Comparison of ENCODE assay signal across 28 cellular contexts in genomic region chr11:62432695-62433094, GRCh38. TPM values are rescaled to one million over a fixed set of nuclear protein-coding genes. Genes with fewer than 3 reads are reported as not detected.
A peak's percentile ranks its signal among the peaks of the same experiment; 100 is the strongest.
DNase-seq lines count a peak whose midpoint lies in the region; ATAC-seq, FAIRE-seq and TF ChIP-seq lines count a peak whose summit lies in the region.
"Had no signal": no experiment of that assay in that cellular context is flagged by ENCODE, and none has a peak within 500 bp of the region (broad histone marks: within the 10 kb centered on the region; RNA-seq: fewer than 3 reads in every experiment).

No MANE protein-coding gene starts in this region.

- peak overlapping the region; percentile 5; the same call in 1 of the 2 replicates for H3K9ac ChIP-seq in KMS-11
- H3K9ac ChIP-seq: parathyroid adenoma had no signal

- H3K27ac ChIP-seq in KMS-11 (no peak overlapping the region), esophagus muscularis mucosa (replicated peaks in 1 of 4) (peak overlapping the region; percentile 77 to 88 (median 86)), pancreas (peak overlapping the region in 1 of 4 donors; percentile 2), transverse colon (peak overlapping the region; percentile 69 to 80 (median 76)), GM23338 (ENCODE audit: low read depth) (no peak overlapping the region)
- H3K27ac ChIP-seq: parathyroid adenoma, thyroid gland had no signal

- peaks cover 3% of the 10 kb centered on the region; the same call in 1 of the 3 replicates for H3K9me3 Mint-ChIP-seq in GM23338
- H3K9me3 Mint-ChIP-seq: activated T-helper 17 cell treated with anti-CD3 and anti-CD28 coated beads, Interleukin-2, amount 50 U/mL, for 72 hours; stimulated activated naive B cell treated with anti-CD40 and anti-IgM and Interleukin-4, amounts not matched to agents 10 μg/mL and 1 μg/mL and 100 μg/mL, for 72 hours; T-helper 1 cell treated with Interleukin-12 subunit alpha and Interleukin-12 subunit beta and Interleukin-4 antibody, amounts not matched to agents 30 μg/mL and 1 μg/mL, for 36 hours had no signal

- H3K27me3 Mint-ChIP-seq in GM23338 (ENCODE audit: insufficient read depth, low read depth, poor library complexity) = peaks cover 9% of the 10 kb centered on the region
- H3K27me3 Mint-ChIP-seq: activated naive CD8-positive, alpha-beta T cell; activated T-helper 17 cell treated with anti-CD3 and anti-CD28 coated beads, Interleukin-2, amount 50 U/mL, for 72 hours had no signal

- H3K4me3 Mint-ChIP-seq in GM23338 = no peak overlapping the region
- H3K4me3 Mint-ChIP-seq: activated naive CD8-positive, alpha-beta T cell; activated T-helper 17 cell treated with anti-CD3 and anti-CD28 coated beads, Interleukin-2, amount 50 U/mL, for 72 hours; mesothelial cell of epicardium; T-helper 1 cell treated with Interleukin-12 subunit alpha and Interleukin-12 subunit beta and Interleukin-4 antibody, amounts not matched to agents 30 μg/mL and 1 μg/mL, for 36 hours had no signal

- 63% methylated on average over 9 of the region's 9 CpGs for WGBS in esophagus muscularis mucosa
- 16 to 17% methylated on average over 9 of the region's 9 CpGs for WGBS in pancreas, 2 donors
- WGBS in transverse colon (ENCODE audit: low coverage in 1 of 2), 2 donors = 50 to 53% methylated on average over 4 to 9 of the region's 9 CpGs

- H4K20me1 ChIP-seq in KMS-11 (ENCODE audit: insufficient read depth) = no peaks in the 10 kb centered on the region
- H4K20me1 ChIP-seq in GM23338 (replicated peaks; ENCODE audit: insufficient read depth) = no peaks in the 10 kb centered on the region

- peaks cover 7% of the 10 kb centered on the region; the same call in 1 of the 3 replicates for H3K4me1 Mint-ChIP-seq in GM23338

- H3K79me2 ChIP-seq in KMS-11 (ENCODE audit: insufficient read depth, low read depth) (no peaks in the 10 kb centered on the region), GM23338 (replicated peaks; ENCODE audit: insufficient read depth) (no peaks in the 10 kb centered on the region)
- H3K79me2 ChIP-seq: parathyroid adenoma had no signal

- 0 out of 2 replicates have a peak, but pooled peaks cover 4% of the 10 kb centered on the region for H3F3A ChIP-seq in GM23338 (replicated peaks; ENCODE audit: low read depth)

- intact Hi-C loops in esophagus muscularis mucosa (cut with DNase I) (no loop called here), pancreas (cut with DNase I) (no loop called here), transverse colon (cut with DNase I; ENCODE audit: low total_unique reads) (no loop called here)

- no peak overlapping the region for H3K4me3 ChIP-seq in KMS-11 (IDR thresholded peaks at IDR 0.05; ENCODE audit: insufficient read depth, low read depth, low read length)
- no peak overlapping the region for H3K4me3 ChIP-seq in esophagus muscularis mucosa
- H3K4me3 ChIP-seq in pancreas = no peak overlapping the region
- H3K4me3 ChIP-seq in transverse colon = no peak overlapping the region
- no peak overlapping the region for H3K4me3 ChIP-seq in GM23338
- H3K4me3 ChIP-seq: GM12878, left lung, thyroid gland had no signal

- H3K9me3 ChIP-seq in esophagus muscularis mucosa (no peaks in the 10 kb centered on the region), pancreas (no peaks in the 10 kb centered on the region), transverse colon (no peaks in the 10 kb centered on the region)
- H3K9me3 ChIP-seq: left lung, thyroid gland had no signal

- ATAC-seq in pancreas = peak in 3 of 4 donors; percentile 41 to 59 (median 50)
- ATAC-seq in GM23338 = no peak
- no peak for ATAC-seq in HG02884 (IDR thresholded peaks at IDR 0.05; ENCODE audit: unreplicated experiment)
- ATAC-seq: activated T-helper 17 cell treated with anti-CD3 and anti-CD28 coated beads, Interleukin-2, amount 50 U/mL, for 72 hours; GM12878 had no signal

- TF ChIP-seq POLR2A in esophagus muscularis mucosa (IDR thresholded peaks at IDR 0.05; ENCODE audit: low read depth) (no peak), transverse colon (IDR thresholded peaks at IDR 0.05) (no peak)

- H3K27me3 ChIP-seq in KMS-11 (ENCODE audit: insufficient read depth, low read depth) = no peaks in the 10 kb centered on the region
- H3K27me3 ChIP-seq in esophagus muscularis mucosa = no peaks in the 10 kb centered on the region
- no peaks in the 10 kb centered on the region for H3K27me3 ChIP-seq in pancreas
- no peaks in the 10 kb centered on the region for H3K27me3 ChIP-seq in transverse colon
- no peaks in the 10 kb centered on the region for H3K27me3 ChIP-seq in GM23338 (ENCODE audit: insufficient read depth)
- H3K27me3 ChIP-seq: left lung, thyroid gland had no signal

- H3K36me3 Mint-ChIP-seq in GM23338 (ENCODE audit: low read depth) = no peaks in the 10 kb centered on the region; the same call in 2 of the 3 replicates
- H3K36me3 Mint-ChIP-seq: mesothelial cell of epicardium; stimulated activated naive B cell treated with anti-CD40 and anti-IgM and Interleukin-4, amounts not matched to agents 10 μg/mL and 1 μg/mL and 100 μg/mL, for 72 hours had no signal

- in situ Hi-C loops in transverse colon (cut with MboI; ENCODE audit: low pct_ligation_motif_present in 1 of 4, low pct_unique_long_range_greater_than_20kb in 1 of 4, low sequenced_read_pairs in 3 of 4) = no loop called here

- TF ChIP-seq EP300 in esophagus muscularis mucosa (IDR thresholded peaks at IDR 0.05) (no peak), transverse colon (IDR thresholded peaks at IDR 0.05; ENCODE audit: low read depth) (no peak)

- TF ChIP-seq CTCF in KMS-11 (conservative IDR thresholded peaks at IDR 0.05; ENCODE audit: low read depth, low read length) = no peak
- no peak for TF ChIP-seq CTCF in esophagus muscularis mucosa (IDR thresholded peaks at IDR 0.05)
- no peak for TF ChIP-seq CTCF in pancreas (IDR thresholded peaks at IDR 0.05)
- no peak for TF ChIP-seq CTCF in transverse colon (IDR thresholded peaks at IDR 0.05)
- no peak for TF ChIP-seq CTCF in GM23338 (conservative IDR thresholded peaks at IDR 0.05; ENCODE audit: low read depth in 2 of 2)

- H3K27ac Mint-ChIP-seq in GM23338 = no peak overlapping the region
- H3K27ac Mint-ChIP-seq: activated naive CD8-positive, alpha-beta T cell; activated T-helper 17 cell treated with anti-CD3 and anti-CD28 coated beads, Interleukin-2, amount 50 U/mL, for 72 hours; stimulated activated naive B cell treated with anti-CD40 and anti-IgM and Interleukin-4, amounts not matched to agents 10 μg/mL and 1 μg/mL and 100 μg/mL, for 72 hours; T-helper 1 cell treated with Interleukin-12 subunit alpha and Interleukin-12 subunit beta and Interleukin-4 antibody, amounts not matched to agents 30 μg/mL and 1 μg/mL, for 36 hours had no signal

- no peaks in the 10 kb centered on the region for H3K9me2 ChIP-seq in GM23338 (ENCODE audit: insufficient read depth)

- H2AFZ ChIP-seq in KMS-11 (ENCODE audit: low read depth) (peak overlapping the region; percentile 47; the same call in 1 of the 2 replicates), GM23338 (no peak overlapping the region)
- H2AFZ ChIP-seq: parathyroid adenoma had no signal

- H3K4me2 ChIP-seq in KMS-11 = peak overlapping the region; percentile 71
- no peak overlapping the region for H3K4me2 ChIP-seq in GM23338

- FAIRE-seq in pancreas (lab: Jason Lieb, UNC) (no peak), frontal cortex (lab: Jason Lieb, UNC) (no peak)
- FAIRE-seq: GM12878 had no signal

- DNase-seq in esophagus muscularis mucosa (ENCODE audit: extremely low spot score) (no peak), pancreas (peak in 1 of 6 donors; percentile 31), transverse colon (no peak), T-helper 2 cell (no peak), frontal cortex (ENCODE audit: low spot score in 2 of 2) (no peak), GM23338 (ENCODE audit: low spot score) (no peak)
- DNase-seq: activated CD4-positive, alpha-beta T cell treated with anti-CD3 and anti-CD28 coated beads, Interleukin-2, amount 50 U/mL, for 1 hour; AML-193; DND-41; head of caudate nucleus; left lung; NCI-H1105; NCI-H2081; NCI-H446 treated with DMSO at 0.1 percent for 48 hours; nephron progenitor cell; NK-92 treated with Interleukin-12 subunit alpha and Interleukin-12 subunit beta, amount 100 ng/mL, for 24 hours; stimulated activated naive B cell treated with anti-CD40 and anti-IgM and Interleukin-4, amounts not matched to agents 10 μg/mL and 1 μg/mL and 100 μg/mL, for 72 hours; thyroid gland had no signal

- peaks cover 53% of the 10 kb centered on the region for H3K4me1 ChIP-seq in KMS-11 (ENCODE audit: low read depth, poor library complexity, severe bottlenecking)
- H3K4me1 ChIP-seq in esophagus muscularis mucosa = peaks cover 36 to 78% (median 66%) of the 10 kb centered on the region in 4 donors
- peaks cover 0 to 27% (median 0%) of the 10 kb centered on the region in 3 donors for H3K4me1 ChIP-seq in pancreas
- peaks cover 18 to 68% (median 41%) of the 10 kb centered on the region in 4 donors for H3K4me1 ChIP-seq in transverse colon
- H3K4me1 ChIP-seq in GM23338 (ENCODE audit: insufficient read depth) = no peaks in the 10 kb centered on the region
- H3K4me1 ChIP-seq: parathyroid adenoma had no signal

- H3K36me3 ChIP-seq in KMS-11 (ENCODE audit: insufficient read depth) = no peaks in the 10 kb centered on the region
- no peaks in the 10 kb centered on the region for H3K36me3 ChIP-seq in esophagus muscularis mucosa
- H3K36me3 ChIP-seq in pancreas = no peaks in the 10 kb centered on the region
- H3K36me3 ChIP-seq in transverse colon = no peaks in the 10 kb centered on the region
- H3K36me3 ChIP-seq in GM23338 (ENCODE audit: insufficient read depth) = no peaks in the 10 kb centered on the region
- H3K36me3 ChIP-seq: left lung, thyroid gland had no signal

TF ChIP-seq in GM23338, 12 proteins besides CTCF, POLR2A, EP300 and RAD21 (continues in another document):
- TF ChIP-seq STAT1 (IDR thresholded peaks at IDR 0.05; ENCODE audit: unreplicated experiment) = no peak

RNA-seq across cellular contexts. Expression of gene SCGB1A1, which starts 13.9 kb away (rescaled TPM):
- total RNA-seq in esophagus muscularis mucosa (1 to 10 TPM in 1 of 4 donors, not detected in 3; 3.0 TPM), pancreas (1 to 10 TPM in 1 of 6 donors, not detected in 5; 4.3 TPM), transverse colon (not detected), frontal cortex (not detected)
- polyA plus RNA-seq in pancreas (under 1 TPM in 1 of 2 donors, not detected in 1; 0.94 TPM), GM23338 (2016; fragmentation: Nextera tagmentation; extraction: Ambion mirVana) (not detected in 2 replicates)
- not detected in 2 replicates for total RNA-seq in GM23338 (2014; rRNA removed; shearing (Covaris generic))
- total RNA-seq: activated T-helper 17 cell treated with anti-CD3 and anti-CD28 coated beads, Interleukin-2, amount 50 U/mL, for 72 hours; GM12878; mesothelial cell of epicardium; RPMI7951; SK-MEL-5; thyroid gland had no signal
- polyA plus RNA-seq: GM12878 had no signal

Comparison
In these comparisons a context has a peak if more than half of its experiments do, and no peak if none do; other contexts are left out.
1. H3K27ac ChIP-seq: peak in esophagus muscularis mucosa (4 of 4) and transverse colon (4 of 4); none in KMS-11 (single experiment) and GM23338 (single experiment).
2. ATAC-seq: peak in pancreas (3 of 4); none in GM23338 (single experiment) and HG02884 (single experiment).